Comparison of ENCODE assay signal across 16 cellular contexts in the genomic region with DNA sequence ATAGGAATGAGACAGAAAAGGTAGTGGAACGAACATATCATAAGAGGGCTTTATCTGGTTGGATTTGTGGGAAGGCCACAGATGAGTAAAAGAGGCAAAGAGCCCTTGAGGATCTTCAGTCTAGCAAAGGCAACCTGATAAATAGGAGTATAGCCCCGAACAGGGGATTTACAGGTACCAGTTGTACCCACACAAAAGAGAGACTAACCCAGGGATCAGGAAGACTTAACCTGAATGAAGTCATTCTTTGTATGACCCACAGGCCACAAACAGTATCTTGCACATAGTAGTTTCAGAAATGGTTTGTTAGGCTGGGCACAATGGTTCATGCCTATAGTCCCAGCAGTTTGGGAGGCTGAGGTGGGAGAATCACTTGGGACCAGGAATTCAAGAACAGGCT.
A peak's percentile ranks its signal among the peaks of the same experiment; 100 is the strongest.
DNase-seq lines count a peak whose midpoint lies in the region; ATAC-seq and TF ChIP-seq lines count a peak whose summit lies in the region.
"Had no signal": no experiment of that assay in that cellular context is flagged by ENCODE, and none has a peak within 500 bp of the region (broad histone marks: within the 10 kb centered on the region; RNA-seq: fewer than 3 reads in every experiment).

No MANE protein-coding gene starts in this region.

- peaks cover 37% of the 10 kb centered on the region for H3K36me3 ChIP-seq in A673 (ENCODE audit: insufficient read depth, low read length, poor library complexity, severe bottlenecking)
- H3K36me3 ChIP-seq: HAP-1 had no signal

- no peaks in the 10 kb centered on the region for H3K9me3 ChIP-seq in A673 (ENCODE audit: low read depth, low read length, poor library complexity, severe bottlenecking)
- H3K9me3 ChIP-seq: A549, HAP-1 had no signal

- H3K4me1 Mint-ChIP-seq in activated T-helper 17 cell treated with anti-CD3 and anti-CD28 coated beads, Interleukin-2, amount 50 U/mL, for 72 hours, result no peaks in the 10 kb centered on the region

- ATAC-seq in activated naive CD4-positive, alpha-beta T cell treated with anti-CD3 and anti-CD28 coated beads, Interleukin-2, amount 50 U/mL, for 72 hours, result peak; percentile 36 to 60
- ATAC-seq in activated T-helper 17 cell treated with anti-CD3 and anti-CD28 coated beads, Interleukin-2, amount 50 U/mL, for 72 hours (replicated peaks), result peak; percentile 51
- ATAC-seq in GM19328 (IDR thresholded peaks at IDR 0.05; ENCODE audit: unreplicated experiment), result no peak
- no peak for ATAC-seq in HG03565 (IDR thresholded peaks at IDR 0.05; ENCODE audit: unreplicated experiment)
- ATAC-seq: A549, GM23338 had no signal

- POLR2A ChIA-PET in A673 (lab: Charles Lee; ENCODE audit: low non-redundant PET), result no interaction called here

- DNase-seq in activated naive CD4-positive, alpha-beta T cell treated with anti-CD3 and anti-CD28 coated beads, Interleukin-2, amount 50 U/mL, for 72 hours (ENCODE audit: low spot score in 2 of 2), result no peak
- DNase-seq in activated naive CD4-positive, alpha-beta T cell (lab: John Stamatoyannopoulos, UW), result no peak
- DNase-seq in A673 (ENCODE audit: low spot score), result no peak
- DNase-seq: 8988T; C1 segment of cervical spinal cord; CD4-positive, alpha-beta memory T cell; COR-L47; DMS153; DND-41; HFFc6 had no signal

- CTCF ChIA-PET in A673 (lab: Charles Lee), result no interaction called here

- no peak for TF ChIP-seq CTCF in A673 (conservative IDR thresholded peaks at IDR 0.05; ENCODE audit: low read depth, low read length)

- no peak overlapping the region for H3K27ac Mint-ChIP-seq in activated naive CD4-positive, alpha-beta T cell treated with anti-CD3 and anti-CD28 coated beads, Interleukin-2, amount 50 U/mL, for 72 hours
- no peak overlapping the region for H3K27ac Mint-ChIP-seq in activated T-helper 17 cell treated with anti-CD3 and anti-CD28 coated beads, Interleukin-2, amount 50 U/mL, for 72 hours
- H3K27ac Mint-ChIP-seq: CD4-positive, alpha-beta memory T cell; GM23338; HFFc6 had no signal

- no peaks in the 10 kb centered on the region for H3K27me3 ChIP-seq in A673 (replicated peaks; ENCODE audit: insufficient read depth, low read depth, low read length, poor library complexity)

- no TSS peak for BruUV-seq in A673 (replicated peaks; lab: Mats Ljungman, UMichigan)

- H3K4me1 ChIP-seq in A673 (ENCODE audit: insufficient read depth, low read length, poor library complexity, severe bottlenecking), result peaks cover 53% of the 10 kb centered on the region
- H3K4me1 ChIP-seq: A549, HAP-1 had no signal

- peak overlapping the region; percentile 63 for H3K27ac ChIP-seq in A673 (ENCODE audit: low read depth, low read length, poor library complexity, severe bottlenecking)
- H3K27ac ChIP-seq: A549 had no signal

- no peaks in the 10 kb centered on the region for H3K36me3 Mint-ChIP-seq in activated naive CD4-positive, alpha-beta T cell treated with anti-CD3 and anti-CD28 coated beads, Interleukin-2, amount 50 U/mL, for 72 hours
- no peaks in the 10 kb centered on the region for H3K36me3 Mint-ChIP-seq in activated T-helper 17 cell treated with anti-CD3 and anti-CD28 coated beads, Interleukin-2, amount 50 U/mL, for 72 hours (ENCODE audit: low read depth)

- H3K4me3 Mint-ChIP-seq in activated T-helper 17 cell treated with anti-CD3 and anti-CD28 coated beads, Interleukin-2, amount 50 U/mL, for 72 hours, result no peak overlapping the region
- H3K4me3 Mint-ChIP-seq: CD4-positive, alpha-beta memory T cell; GM23338; HFFc6 had no signal

- intact Hi-C loops in A673 (cut with micrococcal nuclease; ENCODE audit: unreplicated experiment), result loop anchor here (5.0 to 10.0 kb wide), 5 partner anchors 308 to 1203 kb away; partner anchors contain the start of gene KIAA1217

- no peaks in the 10 kb centered on the region for H3K9me3 Mint-ChIP-seq in activated naive CD4-positive, alpha-beta T cell treated with anti-CD3 and anti-CD28 coated beads, Interleukin-2, amount 50 U/mL, for 72 hours
- no peaks in the 10 kb centered on the region for H3K9me3 Mint-ChIP-seq in activated T-helper 17 cell treated with anti-CD3 and anti-CD28 coated beads, Interleukin-2, amount 50 U/mL, for 72 hours
- H3K9me3 Mint-ChIP-seq: CD4-positive, alpha-beta memory T cell; GM23338; HFFc6 had no signal

- H3K27me3 Mint-ChIP-seq in activated T-helper 17 cell treated with anti-CD3 and anti-CD28 coated beads, Interleukin-2, amount 50 U/mL, for 72 hours, result peaks cover 10% of the 10 kb centered on the region

- no peak overlapping the region for H3K4me3 ChIP-seq in A673 (ENCODE audit: low read depth, low read length, poor library complexity, severe bottlenecking)
- H3K4me3 ChIP-seq: A549, GM23338, HAP-1 had no signal

Comparison
In these comparisons a context has a peak if more than half of its experiments do, and no peak if none do; other contexts are left out.
1. ATAC-seq: peak in activated naive CD4-positive, alpha-beta T cell treated with anti-CD3 and anti-CD28 coated beads, Interleukin-2, amount 50 U/mL, for 72 hours (2 of 2) and activated T-helper 17 cell treated with anti-CD3 and anti-CD28 coated beads, Interleukin-2, amount 50 U/mL, for 72 hours (single experiment); none in GM19328 (single experiment) and HG03565 (single experiment).